ENCODE assay signal across 10 cellular contexts in the genomic region with DNA sequence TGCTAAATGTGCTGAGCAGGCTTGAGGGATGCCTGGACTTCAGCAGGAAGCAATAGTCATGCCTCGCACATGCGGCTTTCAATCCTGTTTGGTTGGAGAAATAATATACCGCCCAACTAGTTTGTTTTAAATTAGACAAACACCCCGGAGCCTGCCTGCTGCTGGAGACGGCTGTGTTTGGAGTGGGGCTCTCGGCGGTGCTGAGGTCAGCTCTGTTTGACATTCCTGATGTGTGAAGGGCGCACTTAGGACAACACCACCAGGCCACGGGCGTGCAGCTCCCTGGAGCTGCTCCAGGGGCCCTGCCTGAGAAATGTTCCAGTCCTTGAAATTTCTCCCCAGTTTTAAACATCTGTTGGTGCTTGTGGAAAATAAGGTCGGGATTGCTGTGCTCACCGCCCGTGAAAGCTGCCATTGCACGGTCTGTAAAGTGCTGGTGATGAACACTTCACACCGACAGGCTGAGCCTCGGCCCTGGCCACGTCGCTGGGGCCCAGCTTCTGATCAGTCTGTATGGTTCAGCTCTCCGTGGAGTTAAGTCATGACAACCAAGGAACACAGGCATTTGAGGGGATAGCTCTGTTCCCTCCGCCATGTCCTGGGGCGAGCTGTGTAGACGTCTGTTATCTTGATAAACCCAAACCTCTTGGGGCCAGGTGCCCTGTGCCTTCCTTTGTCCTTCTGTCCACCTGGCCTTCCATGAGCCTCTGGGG.
DNase-seq lines count a peak whose midpoint lies in the region; ATAC-seq and TF ChIP-seq lines count a peak whose summit lies in the region.
"Had no signal": no experiment of that assay in that cellular context is flagged by ENCODE, and none has a peak within 500 bp of the region (broad histone marks: within the 10 kb centered on the region; RNA-seq: fewer than 3 reads in every experiment).

No MANE protein-coding gene starts in this region.

- no peaks in the 10 kb centered on the region for H3K9me3 Mint-ChIP-seq in activated naive CD4-positive, alpha-beta T cell treated with anti-CD3 and anti-CD28 coated beads, Interleukin-2, amount 50 U/mL, for 72 hours

- H3K4me1 ChIP-seq in esophagus muscularis mucosa = peaks cover 12 to 49% (median 40%) of the 10 kb centered on the region in 4 donors
- H3K4me1 ChIP-seq in muscle layer of duodenum (ENCODE audit: control insufficient read depth in 1 of 2, insufficient read depth in 2 of 2, low read length in 2 of 2) = peaks cover 0 to 4% of the 10 kb centered on the region in 2 donors
- H3K4me1 ChIP-seq in uterus = no peaks in the 10 kb centered on the region

- no peak for TF ChIP-seq CTCF in esophagus muscularis mucosa (IDR thresholded peaks at IDR 0.05)
- no peak for TF ChIP-seq CTCF in uterus (IDR thresholded peaks at IDR 0.05)

- no peak for TF ChIP-seq EP300 in esophagus muscularis mucosa (IDR thresholded peaks at IDR 0.05)

- H3K4me3 ChIP-seq in esophagus muscularis mucosa (peak overlapping the region in 1 of 4 donors; percentile 24), muscle layer of duodenum (ENCODE audit: low read depth in 1 of 2, low read length in 2 of 2) (no peak overlapping the region), uterus (no peak overlapping the region)

- H3K9me3 ChIP-seq in esophagus muscularis mucosa (peaks cover 0 to 6% (median 0%) of the 10 kb centered on the region in 4 donors), muscle layer of duodenum (ENCODE audit: control insufficient read depth in 1 of 2, low read length in 2 of 2) (peaks cover 0 to 3% of the 10 kb centered on the region in 2 donors), uterus (no peaks in the 10 kb centered on the region)

- TF ChIP-seq POLR2A in esophagus muscularis mucosa (IDR thresholded peaks at IDR 0.05; ENCODE audit: low read depth) = no peak
- no peak for TF ChIP-seq POLR2A in uterus (IDR thresholded peaks at IDR 0.05)

- no peak overlapping the region for H3K27ac Mint-ChIP-seq in activated naive CD4-positive, alpha-beta T cell treated with anti-CD3 and anti-CD28 coated beads, Interleukin-2, amount 50 U/mL, for 72 hours
- H3K27ac Mint-ChIP-seq: CD4-positive, CD25-positive, alpha-beta regulatory T cell had no signal

- H3K27ac ChIP-seq in esophagus muscularis mucosa (replicated peaks in 1 of 4) (peak overlapping the region; percentile 61 to 80 (median 72)), muscle layer of duodenum (ENCODE audit: low read length) (peak overlapping the region; percentile 25), uterus (peak overlapping the region in 1 of 2 donors; percentile 6)

- intact Hi-C loops in esophagus muscularis mucosa (cut with DNase I) (no loop called here), uterus (cut with DNase I; ENCODE audit: low total_unique reads) (no loop called here)

- H3K27me3 ChIP-seq in esophagus muscularis mucosa = no peaks in the 10 kb centered on the region
- no peaks in the 10 kb centered on the region for H3K27me3 ChIP-seq in muscle layer of duodenum (ENCODE audit: low read depth, low read length)
- no peaks in the 10 kb centered on the region for H3K27me3 ChIP-seq in uterus

- H3K36me3 Mint-ChIP-seq in activated naive CD4-positive, alpha-beta T cell treated with anti-CD3 and anti-CD28 coated beads, Interleukin-2, amount 50 U/mL, for 72 hours = no peaks in the 10 kb centered on the region
- H3K36me3 Mint-ChIP-seq: CD4-positive, CD25-positive, alpha-beta regulatory T cell had no signal

- H3K36me3 ChIP-seq in esophagus muscularis mucosa (no peaks in the 10 kb centered on the region), muscle layer of duodenum (ENCODE audit: control insufficient read depth in 1 of 2, insufficient read depth in 2 of 2, low read length in 2 of 2) (no peaks in the 10 kb centered on the region), uterus (no peaks in the 10 kb centered on the region)

- DNase-seq in activated naive CD4-positive, alpha-beta T cell treated with anti-CD3 and anti-CD28 coated beads, Interleukin-2, amount 50 U/mL, for 72 hours (ENCODE audit: low spot score in 2 of 2) = peak; percentile 1 to 39
- DNase-seq in activated naive CD4-positive, alpha-beta T cell (lab: John Stamatoyannopoulos, UW) = no peak
- DNase-seq in esophagus muscularis mucosa (ENCODE audit: extremely low spot score) (no peak), uterus (peak; percentile 18 to 24), cortex of kidney (lab: John Stamatoyannopoulos, UW) (no peak), DMS79 (lab: John Stamatoyannopoulos, UW) (no peak)
- DNase-seq: CD4-positive, CD25-positive, alpha-beta regulatory T cell; NCI-H1417 treated with DMSO at 0.1 percent for 48 hours had no signal

- ATAC-seq in activated naive CD4-positive, alpha-beta T cell treated with anti-CD3 and anti-CD28 coated beads, Interleukin-2, amount 50 U/mL, for 72 hours = no peak
- ATAC-seq in HG03432 (IDR thresholded peaks at IDR 0.05; ENCODE audit: unreplicated experiment) = no peak

- WGBS in esophagus muscularis mucosa = 38% methylated on average over 22 of the region's 22 CpGs

Comparison
In these comparisons a context has a peak if more than half of its experiments do, and no peak if none do; other contexts are left out.
1. DNase-seq: peak in activated naive CD4-positive, alpha-beta T cell treated with anti-CD3 and anti-CD28 coated beads, Interleukin-2, amount 50 U/mL, for 72 hours (2 of 2) and uterus (2 of 2); none in activated naive CD4-positive, alpha-beta T cell (0 of 4), esophagus muscularis mucosa (single experiment), cortex of kidney (single experiment) and DMS79 (single experiment).